ENCODE assay signal across 9 cellular contexts in genomic region chr20:53657732-53658131, GRCh38.
A peak's percentile ranks its signal among the peaks of the same experiment; 100 is the strongest.
DNase-seq lines count a peak whose midpoint lies in the region; TF ChIP-seq lines count a peak whose summit lies in the region.
"Had no signal": no experiment of that assay in that cellular context is flagged by ENCODE, and none has a peak within 500 bp of the region (broad histone marks: within the 10 kb centered on the region; RNA-seq: fewer than 3 reads in every experiment).

No MANE protein-coding gene starts in this region.

- TF ChIP-seq CTCF in suprapubic skin (IDR thresholded peaks at IDR 0.05), result no peak
- TF ChIP-seq CTCF in GM10248 (IDR thresholded peaks at IDR 0.05; ENCODE audit: control extremely low read depth, extremely low read depth, low read depth, missing control alignments), result no peak

- no peaks in the 10 kb centered on the region for H3K9me3 ChIP-seq in SJCRH30 (replicated peaks)
- no peaks in the 10 kb centered on the region for H3K9me3 ChIP-seq in iPS-18a (ENCODE audit: control insufficient read depth, low read depth, low read length)
- no peaks in the 10 kb centered on the region for H3K9me3 ChIP-seq in suprapubic skin

- no peak for TF ChIP-seq EP300 in suprapubic skin (IDR thresholded peaks at IDR 0.05)

- H3K4me1 ChIP-seq in SJCRH30 (peaks cover 28% of the 10 kb centered on the region), iPS-18a (ENCODE audit: control insufficient read depth, low read depth, low read length) (peaks cover 35% of the 10 kb centered on the region), suprapubic skin (peaks cover 61% of the 10 kb centered on the region)

- no peaks in the 10 kb centered on the region for H3K9me3 Mint-ChIP-seq in activated CD4-positive, alpha-beta T cell treated with anti-CD3 and anti-CD28 coated beads, Interleukin-2, amount 10 ng/mL, durations not matched to agents 7 days and 5 days

- no peak overlapping the region for H3K4me3 ChIP-seq in SJCRH30
- no peak overlapping the region for H3K4me3 ChIP-seq in iPS-18a (ENCODE audit: low read length)
- no peak overlapping the region for H3K4me3 ChIP-seq in suprapubic skin

- no peak overlapping the region for H3K4me3 Mint-ChIP-seq in activated CD4-positive, alpha-beta T cell treated with anti-CD3 and anti-CD28 coated beads, Interleukin-2, amount 10 ng/mL, durations not matched to agents 7 days and 5 days

- no peaks in the 10 kb centered on the region for H3K27me3 Mint-ChIP-seq in activated CD4-positive, alpha-beta T cell treated with anti-CD3 and anti-CD28 coated beads, Interleukin-2, amount 10 ng/mL, durations not matched to agents 7 days and 5 days

- 28% methylated on average over 1 of the region's 1 CpG for WGBS in suprapubic skin

- CTCF ChIA-PET in activated CD4-positive, alpha-beta T cell treated with anti-CD3 and anti-CD28 coated beads, Interleukin-2, amount 10 ng/mL, durations not matched to agents 7 days and 5 days (lab: Charles Lee), result interaction anchor here (0.5 to 2.0 kb wide), 6 partner anchors 11 to 45 kb away, joined by 3 to 9 read pairs (median 4); no protein-coding TSS in a partner anchor
- CTCF ChIA-PET in GM10248 (lab: Yijun Ruan, JAX), result interaction anchor here (1.0 to 1.3 kb wide), 4 partner anchors 12 to 63 kb away, joined by 3 to 5 read pairs (median 4); no protein-coding TSS in a partner anchor

- no peak for DNase-seq in activated CD4-positive, alpha-beta T cell treated with anti-CD3 and anti-CD28 coated beads, Interleukin-2, amount 10 ng/mL, durations not matched to agents 7 days and 5 days
- no peak for DNase-seq in activated CD4-positive, alpha-beta T cell treated with anti-CD3 and anti-CD28 coated beads, Interleukin-2, amount 50 U/mL, for 48 hours
- DNase-seq in SJCRH30 (peak; percentile 77 to 87), suprapubic skin (ENCODE audit: low spot score in 2 of 2) (no peak), GM10248 (ENCODE audit: extremely low spot score) (no peak), NOMO-1 treated with dmso at 0.1 percent for 144 hours (lab: John Stamatoyannopoulos, UW; ENCODE audit: unreplicated experiment) (no peak), A172 (ENCODE audit: low spot score) (no peak)
- DNase-seq: Karpas-422 had no signal

- H3K36me3 Mint-ChIP-seq in activated CD4-positive, alpha-beta T cell treated with anti-CD3 and anti-CD28 coated beads, Interleukin-2, amount 10 ng/mL, durations not matched to agents 7 days and 5 days (ENCODE audit: low read depth), result peaks cover 2% of the 10 kb centered on the region

- POLR2A ChIA-PET in activated CD4-positive, alpha-beta T cell treated with anti-CD3 and anti-CD28 coated beads, Interleukin-2, amount 10 ng/mL, durations not matched to agents 7 days and 5 days (lab: Charles Lee), result no interaction called here
- POLR2A ChIA-PET in GM10248 (lab: Yijun Ruan, JAX), result interaction anchor here (0.7 kb wide), 1 partner anchor 90 kb away, joined by 3 read pairs; no protein-coding TSS in a partner anchor

- H3K27ac Mint-ChIP-seq in activated CD4-positive, alpha-beta T cell treated with anti-CD3 and anti-CD28 coated beads, Interleukin-2, amount 10 ng/mL, durations not matched to agents 7 days and 5 days, result peak overlapping the region; percentile 83

- no peak overlapping the region for H3K27ac ChIP-seq in SJCRH30
- H3K27ac ChIP-seq in iPS-18a (ENCODE audit: low read length), result no peak overlapping the region
- H3K27ac ChIP-seq in suprapubic skin, result peak overlapping the region; percentile 57

- H3K9ac ChIP-seq in iPS-18a (ENCODE audit: low read length), result peak overlapping the region; percentile 24

- no peaks in the 10 kb centered on the region for H3K27me3 ChIP-seq in SJCRH30
- H3K27me3 ChIP-seq in iPS-18a (ENCODE audit: control insufficient read depth, insufficient read depth, low read length), result no peaks in the 10 kb centered on the region
- no peaks in the 10 kb centered on the region for H3K27me3 ChIP-seq in suprapubic skin

- no peaks in the 10 kb centered on the region for H3K36me3 ChIP-seq in SJCRH30
- H3K36me3 ChIP-seq in iPS-18a (ENCODE audit: control insufficient read depth, low read depth, low read length), result no peaks in the 10 kb centered on the region
- no peaks in the 10 kb centered on the region for H3K36me3 ChIP-seq in suprapubic skin

- H3K4me1 Mint-ChIP-seq in activated CD4-positive, alpha-beta T cell treated with anti-CD3 and anti-CD28 coated beads, Interleukin-2, amount 10 ng/mL, durations not matched to agents 7 days and 5 days, result peaks cover 80% of the 10 kb centered on the region

- TF ChIP-seq POLR2A in suprapubic skin (IDR thresholded peaks at IDR 0.05), result no peak

Comparison
In these comparisons a context has a peak if more than half of its experiments do, and no peak if none do; other contexts are left out.
1. DNase-seq: peak in SJCRH30 (2 of 2); none in activated CD4-positive, alpha-beta T cell treated with anti-CD3 and anti-CD28 coated beads, Interleukin-2, amount 10 ng/mL, durations not matched to agents 7 days and 5 days (single experiment), activated CD4-positive, alpha-beta T cell treated with anti-CD3 and anti-CD28 coated beads, Interleukin-2, amount 50 U/mL, for 48 hours (0 of 2), suprapubic skin (0 of 2), GM10248 (single experiment), NOMO-1 treated with dmso at 0.1 percent for 144 hours (single experiment) and A172 (single experiment).